15 cellular contexts compared by ENCODE assay signal in genomic region chrX:10549280-10549679, GRCh38.
DNase-seq lines count a peak whose midpoint lies in the region; ATAC-seq and TF ChIP-seq lines count a peak whose summit lies in the region.
"Had no signal": no experiment of that assay in that cellular context is flagged by ENCODE, and none has a peak within 500 bp of the region (broad histone marks: within the 10 kb centered on the region; RNA-seq: fewer than 3 reads in every experiment).

No MANE protein-coding gene starts in this region.

- DNase-seq in EL = peak; percentile 65
- peak; percentile 49 for DNase-seq in HT1080 (ENCODE audit: low read depth)
- peak; percentile 17 for DNase-seq in SHP77 treated with DMSO at 0.1 percent for 48 hours (lab: John Stamatoyannopoulos, UW)
- peak; percentile 8 for DNase-seq in left kidney (ENCODE audit: low read depth, low spot score)
- no peak for DNase-seq in endodermal cell
- DNase-seq in foreskin melanocyte = no peak
- DNase-seq: activated CD8-positive, alpha-beta memory T cell treated with anti-CD3 and anti-CD28 coated beads for 24 hours; activated effector memory CD4-positive, alpha-beta T cell treated with anti-CD3 and anti-CD28 coated beads, Interleukin-2, amount 50 U/mL, for 16 hours; aorta; CD4-positive, alpha-beta T cell; Karpas-422; mesenchymal stem cell; stimulated activated naive CD8-positive, alpha-beta T cell treated with anti-CD3 and anti-CD28 coated beads, Interleukin-15, amount 100 ng/mL, for 72 hours; uterus had no signal

- no peaks in the 10 kb centered on the region for H3K27me3 ChIP-seq in endodermal cell (ENCODE audit: control insufficient read depth, insufficient read depth, low read length, poor library complexity, severe bottlenecking)
- H3K27me3 ChIP-seq: uterus had no signal

- H3K36me3 ChIP-seq in endodermal cell (ENCODE audit: control insufficient read depth, insufficient read depth, low read length) = no peaks in the 10 kb centered on the region
- H3K36me3 ChIP-seq: uterus had no signal

- H3K9me3 Mint-ChIP-seq in endodermal cell = peaks cover 45% of the 10 kb centered on the region
- H3K9me3 Mint-ChIP-seq: stimulated activated naive CD8-positive, alpha-beta T cell treated with anti-CD3 and anti-CD28 coated beads, Interleukin-15, amount 100 ng/mL, for 72 hours had no signal

- no peak overlapping the region for H3K27ac Mint-ChIP-seq in endodermal cell
- H3K27ac Mint-ChIP-seq: CD4-positive, alpha-beta T cell; stimulated activated naive CD8-positive, alpha-beta T cell treated with anti-CD3 and anti-CD28 coated beads, Interleukin-15, amount 100 ng/mL, for 72 hours had no signal

- 88 to 100% methylated on average over 1 to 2 of the region's 2 CpGs for WGBS in endodermal cell (ENCODE audit: insufficient coverage in 1 of 2, insufficient read length in 1 of 2), 2 experiments

- peaks cover 4% of the 10 kb centered on the region for H3K4me1 Mint-ChIP-seq in endodermal cell
- H3K4me1 Mint-ChIP-seq: stimulated activated naive CD8-positive, alpha-beta T cell treated with anti-CD3 and anti-CD28 coated beads, Interleukin-15, amount 100 ng/mL, for 72 hours had no signal

- H3K4me1 ChIP-seq in endodermal cell (ENCODE audit: control insufficient read depth, insufficient read depth, low read length) = no peaks in the 10 kb centered on the region
- H3K4me1 ChIP-seq: uterus had no signal

- no peak overlapping the region for H3K4me3 ChIP-seq in endodermal cell (ENCODE audit: low read length)
- H3K4me3 ChIP-seq: uterus had no signal

- no peak overlapping the region for H3K27ac ChIP-seq in endodermal cell (ENCODE audit: low read depth, low read length)
- H3K27ac ChIP-seq: uterus had no signal

- no peak overlapping the region for H3K4me3 Mint-ChIP-seq in endodermal cell
- H3K4me3 Mint-ChIP-seq: CD4-positive, alpha-beta T cell; stimulated activated naive CD8-positive, alpha-beta T cell treated with anti-CD3 and anti-CD28 coated beads, Interleukin-15, amount 100 ng/mL, for 72 hours had no signal

- no peaks in the 10 kb centered on the region for H3K36me3 Mint-ChIP-seq in endodermal cell (ENCODE audit: low read depth)

- no peak overlapping the region for H3K9ac ChIP-seq in endodermal cell (ENCODE audit: extremely low read depth, low read length, poor library complexity, severe bottlenecking)

- H3K27me3 Mint-ChIP-seq in endodermal cell (ENCODE audit: insufficient read depth) = no peaks in the 10 kb centered on the region
- H3K27me3 Mint-ChIP-seq: CD4-positive, alpha-beta T cell; stimulated activated naive CD8-positive, alpha-beta T cell treated with anti-CD3 and anti-CD28 coated beads, Interleukin-15, amount 100 ng/mL, for 72 hours had no signal

- no peaks in the 10 kb centered on the region for H3K9me3 ChIP-seq in endodermal cell (ENCODE audit: control insufficient read depth, low read length)
- H3K9me3 ChIP-seq: uterus had no signal

- TF ChIP-seq CTCF in endodermal cell (conservative IDR thresholded peaks at IDR 0.05) = no peak

- ATAC-seq in HG02981 (IDR thresholded peaks at IDR 0.05; ENCODE audit: unreplicated experiment) = no peak
- ATAC-seq: stimulated activated naive CD8-positive, alpha-beta T cell treated with anti-CD3 and anti-CD28 coated beads, Interleukin-15, amount 100 ng/mL, for 72 hours had no signal

Comparison
In these comparisons a context has a peak if more than half of its experiments do, and no peak if none do; other contexts are left out.
1. DNase-seq: peak in EL (single experiment), HT1080 (single experiment), SHP77 treated with DMSO at 0.1 percent for 48 hours (single experiment) and left kidney (single experiment); none in endodermal cell (single experiment) and foreskin melanocyte (single experiment).